8 cellular contexts compared by ENCODE assay signal in the genomic region with DNA sequence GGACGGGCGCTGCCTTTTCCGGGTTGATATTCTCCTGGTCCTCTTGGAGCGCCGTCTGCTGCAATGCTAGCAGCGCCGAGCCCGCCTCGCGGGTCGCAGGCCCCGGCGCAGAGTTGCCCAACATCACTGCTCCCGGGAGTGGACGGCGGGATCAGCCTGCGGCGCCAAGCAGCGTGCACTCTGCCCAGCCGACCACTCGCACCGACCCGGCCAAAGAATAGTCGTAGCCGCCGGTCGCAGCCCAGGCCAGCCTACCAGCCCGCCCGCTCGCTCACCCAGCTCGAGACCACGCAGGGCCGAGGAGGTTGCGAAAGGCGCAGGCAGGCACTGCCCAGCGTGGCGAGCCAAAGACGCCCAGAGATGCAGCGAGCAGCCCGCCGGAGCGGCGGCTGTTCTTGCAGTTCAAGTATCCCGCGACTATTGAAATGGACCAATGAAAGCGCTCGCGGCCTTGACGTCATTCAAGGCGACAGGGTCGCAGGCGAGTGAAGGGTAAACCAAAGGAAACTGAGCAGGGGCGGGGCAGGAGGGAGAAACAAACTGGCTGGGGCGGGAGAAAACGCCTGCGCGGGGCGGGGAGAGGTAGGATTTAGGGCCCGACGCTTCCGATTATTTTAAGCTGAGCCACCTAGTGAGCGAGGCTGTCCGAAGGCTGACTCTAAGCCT. TPM values are rescaled to one million over a fixed set of nuclear protein-coding genes. Genes with fewer than 3 reads are reported as not detected.
DNase-seq lines count a peak whose midpoint lies in the region; ATAC-seq, FAIRE-seq and TF ChIP-seq lines count a peak whose summit lies in the region.

CCNA2 (minus strand) TSS at position 379 of the 666 bp plus-strand sequence; CDS start at position 124, 255 bp downstream.

- H3K9me3 ChIP-seq in T-helper 17 cell (ENCODE audit: control insufficient read depth, low read length, poor library complexity, severe bottlenecking) (no peaks in the 10 kb centered on the region), prostate gland (no peaks in the 10 kb centered on the region)

- H3K27me3 ChIP-seq in prostate gland (replicated peaks; ENCODE audit: insufficient read depth): no peaks in the 10 kb centered on the region

- peak; percentile 86 for TF ChIP-seq POLR2A in GM15510 (IDR thresholded peaks at IDR 0.05; ENCODE audit: borderline replicate concordance, extremely low read depth, insufficient read length)
- TF ChIP-seq POLR2A in prostate gland (IDR thresholded peaks at IDR 0.05): no peak

- peaks cover 19% of the 10 kb centered on the region for H3K4me1 Mint-ChIP-seq in T-helper 17 cell

- under 1% methylated on average over 48 of the region's 63 CpGs for WGBS in prostate gland

- peaks cover 2% of the 10 kb centered on the region for H3K36me3 Mint-ChIP-seq in T-helper 17 cell (ENCODE audit: low read depth)

- ATAC-seq in HG02885 (IDR thresholded peaks at IDR 0.05; ENCODE audit: poor library complexity, unreplicated experiment): peak; percentile 93
- peak; percentile 98 for ATAC-seq in T-helper 17 cell
- ATAC-seq in left ventricle myocardium superior: peak; percentile 100

- intact Hi-C loops in left ventricle myocardium superior (cut with micrococcal nuclease): no loop called here
- intact Hi-C loops in prostate gland (cut with DNase I): no loop called here

- peaks cover 4% of the 10 kb centered on the region for H3K4me1 ChIP-seq in prostate gland (replicated peaks)

- H3K4me3 ChIP-seq in prostate gland: peak within 1 kb of the TSS; percentile 44 to 49

- peak; percentile 73 for DNase-seq in NCI-H1694 treated with DMSO at 0.1 percent for 48 hours (lab: John Stamatoyannopoulos, UW)
- DNase-seq in T-helper 17 cell: peak; percentile 88 to 94 (median 92)
- peak; percentile 96 for DNase-seq in left ventricle myocardium superior
- DNase-seq in prostate gland (ENCODE audit: low spot score): peak; percentile 97
- peak; percentile 96 for DNase-seq in urothelium cell line (ENCODE audit: low spot score)

- H3K36me3 ChIP-seq in prostate gland: no peaks in the 10 kb centered on the region

- no peaks in the 10 kb centered on the region for H3K27me3 Mint-ChIP-seq in T-helper 17 cell

- peak in 1 of 4 experiments; percentile 7 for TF ChIP-seq CTCF in prostate gland (IDR thresholded peaks at IDR 0.05)

- H3K27ac ChIP-seq in angular gyrus (ENCODE audit: low read depth, low read length): peak within 1 kb of the TSS; percentile 59
- H3K27ac ChIP-seq in prostate gland: peak within 1 kb of the TSS; percentile 67 to 69

- peak; percentile 13 for FAIRE-seq in urothelium cell line (lab: Jason Lieb, UNC)

- H3K4me3 Mint-ChIP-seq in T-helper 17 cell: peak within 1 kb of the TSS; percentile 92

- peak within 1 kb of the TSS; percentile 90 for H3K27ac Mint-ChIP-seq in T-helper 17 cell

RNA-seq across cellular contexts. Expression of gene CCNA2, which starts in this region (rescaled TPM):
- under 1 TPM; 0.25 to 0.57 TPM for total RNA-seq in T-helper 17 cell
- 0.82 TPM for total RNA-seq in left ventricle myocardium superior
- 1 to 10 TPM; 3.5 to 4.1 TPM for total RNA-seq in prostate gland

Comparison
In these comparisons a context has a peak if more than half of its experiments do, and no peak if none do; other contexts are left out.
1. Peak in every context shown above with its lines: DNase-seq, ATAC-seq, H3K4me3 ChIP-seq and H3K27ac ChIP-seq.
2. Peak in DNase-seq and ATAC-seq in T-helper 17 cell; RNA of the gene not detected or under 1 TPM.
3. Peak in DNase-seq and ATAC-seq in left ventricle myocardium superior; RNA of the gene not detected or under 1 TPM.